In the genomic region with DNA sequence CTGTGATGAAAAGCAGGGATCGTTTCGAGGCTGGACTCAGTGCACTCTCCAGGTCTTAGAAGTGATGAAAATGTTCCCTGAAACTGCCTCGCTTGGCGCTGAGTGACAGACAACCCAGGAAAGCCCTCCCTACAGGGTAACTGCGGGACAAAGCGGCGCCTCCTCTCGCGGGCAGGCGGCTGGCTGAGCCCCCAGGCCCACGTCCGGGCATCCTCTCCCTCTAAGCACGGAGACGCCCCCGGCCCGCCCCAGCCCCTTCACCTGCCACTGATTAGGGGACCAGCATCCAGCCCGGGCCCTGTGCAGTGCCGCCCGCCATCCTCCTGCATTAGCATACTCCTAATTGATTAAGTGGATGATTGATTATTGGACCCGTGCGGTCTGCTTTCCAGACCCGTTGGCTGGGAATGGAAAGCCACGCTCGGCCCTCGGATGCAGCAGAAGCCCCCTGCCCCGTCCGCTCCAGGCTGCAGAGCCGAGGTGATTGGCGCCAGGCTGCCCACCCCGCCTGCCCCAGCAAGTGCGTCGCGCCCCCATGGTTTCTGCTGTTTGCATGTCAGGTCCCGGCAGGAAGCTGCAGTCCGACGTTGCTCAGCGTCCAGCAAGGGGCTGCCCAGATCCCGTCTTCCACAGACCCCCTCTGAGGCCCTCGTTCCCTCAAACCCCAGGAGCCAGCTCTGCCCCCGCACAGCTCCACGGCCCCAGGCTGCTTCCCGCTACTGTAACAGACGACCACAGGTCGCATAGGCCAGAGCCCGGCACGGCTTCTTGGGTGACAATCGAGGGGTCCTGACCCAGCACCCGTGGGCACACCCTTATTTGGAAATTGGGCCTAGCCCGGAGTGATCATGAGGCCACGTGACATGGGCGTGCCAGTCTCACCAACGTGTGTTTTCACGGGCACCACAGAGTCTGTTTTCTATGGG, we compare ENCODE assay signal across 13 cellular contexts.
"Had no signal": no experiment of that assay in that cellular context is flagged by ENCODE, and none has a peak within 500 bp of the region (broad histone marks: within the 10 kb centered on the region; RNA-seq: fewer than 3 reads in every experiment).

No MANE protein-coding gene starts in this region.

- ATAC-seq: body of pancreas had no signal

- H3K36me3 ChIP-seq: colonic mucosa, prostate gland, right atrium auricular region, thyroid gland had no signal

- H3K4me3 ChIP-seq: body of pancreas, colonic mucosa, prostate gland, right atrium auricular region, thyroid gland had no signal

- H3K9me3 ChIP-seq: body of pancreas, colonic mucosa, prostate gland, right atrium auricular region, thyroid gland had no signal

- H3K27me3 ChIP-seq: body of pancreas, colonic mucosa, right atrium auricular region, thyroid gland had no signal

- H3K27ac ChIP-seq: body of pancreas, colonic mucosa, prostate gland, right atrium auricular region, thyroid gland had no signal

- H3K4me1 ChIP-seq: body of pancreas, colonic mucosa, prostate gland, thyroid gland had no signal

- DNase-seq: activated CD4-positive, alpha-beta T cell treated with anti-CD3 and anti-CD28 coated beads, Interleukin-2, amount 10 ng/mL, durations not matched to agents 24 days and 14 days; caudate nucleus; colonic mucosa; erythroblast; foreskin melanocyte; glutamatergic neuron; hippocampal formation; stimulated activated CD4-positive, alpha-beta T cell treated with anti-CD3 and anti-CD28 coated beads, Interleukin-4, amount 100 ng/mL, for 1 hour; T-helper 9 cell; thyroid gland had no signal
